ENCODE assay signal across 18 cellular contexts in the genomic region with DNA sequence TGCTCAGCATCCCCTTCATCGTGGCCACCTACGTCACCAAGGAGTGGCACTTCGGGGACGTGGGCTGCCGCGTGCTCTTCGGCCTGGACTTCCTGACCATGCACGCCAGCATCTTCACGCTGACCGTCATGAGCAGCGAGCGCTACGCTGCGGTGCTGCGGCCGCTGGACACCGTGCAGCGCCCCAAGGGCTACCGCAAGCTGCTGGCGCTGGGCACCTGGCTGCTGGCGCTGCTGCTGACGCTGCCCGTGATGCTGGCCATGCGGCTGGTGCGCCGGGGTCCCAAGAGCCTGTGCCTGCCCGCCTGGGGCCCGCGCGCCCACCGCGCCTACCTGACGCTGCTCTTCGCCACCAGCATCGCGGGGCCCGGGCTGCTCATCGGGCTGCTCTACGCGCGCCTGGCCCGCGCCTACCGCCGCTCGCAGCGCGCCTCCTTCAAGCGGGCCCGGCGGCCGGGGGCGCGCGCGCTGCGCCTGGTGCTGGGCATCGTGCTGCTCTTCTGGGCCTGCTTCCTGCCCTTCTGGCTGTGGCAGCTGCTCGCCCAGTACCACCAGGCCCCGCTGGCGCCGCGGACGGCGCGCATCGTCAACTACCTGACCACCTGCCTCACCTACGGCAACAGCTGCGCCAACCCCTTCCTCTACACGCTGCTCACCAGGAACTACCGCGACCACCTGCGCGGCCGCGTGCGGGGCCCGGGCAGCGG. TPM values are rescaled to one million over a fixed set of nuclear protein-coding genes. Genes with fewer than 3 reads are reported as not detected.
DNase-seq lines count a peak whose midpoint lies in the region; ATAC-seq and TF ChIP-seq lines count a peak whose summit lies in the region.
"Had no signal": no experiment of that assay in that cellular context is flagged by ENCODE, and none has a peak within 500 bp of the region (broad histone marks: within the 10 kb centered on the region; RNA-seq: fewer than 3 reads in every experiment).

No MANE protein-coding gene starts in this region.

- H2BK12ac ChIP-seq in neuronal stem cell (ENCODE audit: low read length) = peak overlapping the region; percentile 84

- H3F3A ChIP-seq in SK-N-SH (replicated peaks; ENCODE audit: insufficient read depth) = peaks cover 5% of the 10 kb centered on the region

- H3K4me3 ChIP-seq in SK-N-SH (ENCODE audit: low read depth in 2 of 2, low read length in 1 of 2) (peak overlapping the region; percentile 9 to 30; a peak in 1 of 4 replicates), neuronal stem cell (ENCODE audit: low read length in 2 of 2) (no peak overlapping the region)
- H3K4me3 ChIP-seq: A549 had no signal

- H3K9ac ChIP-seq in SK-N-SH = no peak overlapping the region
- H3K9ac ChIP-seq in neuronal stem cell (ENCODE audit: low read depth, low read length, poor library complexity) = no peak overlapping the region
- H3K9ac ChIP-seq: KMS-11 had no signal

- DNase-seq in activated CD8-positive, alpha-beta T cell treated with anti-CD3 and anti-CD28 coated beads, Interleukin-2, amount 10 ng/mL, durations not matched to agents 7 days and 5 days = no peak
- DNase-seq in activated CD8-positive, alpha-beta T cell treated with anti-CD3 and anti-CD28 coated beads for 36 hours = no peak
- DNase-seq in SK-N-SH = peak; percentile 83
- DNase-seq in neuronal stem cell (ENCODE audit: low spot score) = no peak
- DNase-seq in SHP77 (lab: John Stamatoyannopoulos, UW) = no peak
- no peak for DNase-seq in omental fat pad (ENCODE audit: low spot score)
- DNase-seq: COR-L47, GOT3, HFFc6, NCI-H1092, NCI-H187 treated with DMSO at 0.1 percent for 48 hours, NCI-H446, NCI-H82 had no signal

- peaks cover 8% of the 10 kb centered on the region for H3K79me1 ChIP-seq in neuronal stem cell (ENCODE audit: low read depth, low read length)

- no peak overlapping the region for H4K91ac ChIP-seq in neuronal stem cell (ENCODE audit: low read depth, low read length, poor library complexity)

- no peaks in the 10 kb centered on the region for H3K9me3 Mint-ChIP-seq in activated CD8-positive, alpha-beta T cell treated with anti-CD3 and anti-CD28 coated beads, Interleukin-2, amount 10 ng/mL, durations not matched to agents 7 days and 5 days (ENCODE audit: insufficient read depth)
- no peaks in the 10 kb centered on the region for H3K9me3 Mint-ChIP-seq in activated CD8-positive, alpha-beta T cell treated with anti-CD3 and anti-CD28 coated beads for 36 hours
- H3K9me3 Mint-ChIP-seq: HFFc6 had no signal

- ATAC-seq in activated CD8-positive, alpha-beta T cell treated with anti-CD3 and anti-CD28 coated beads, Interleukin-2, amount 10 ng/mL, durations not matched to agents 7 days and 5 days = peak; percentile 40
- no peak for ATAC-seq in activated CD8-positive, alpha-beta T cell treated with anti-CD3 and anti-CD28 coated beads for 36 hours
- ATAC-seq in omental fat pad (ENCODE audit: low FRiP score) = no peak

- no peak for TF ChIP-seq EP300 in SK-N-SH (IDR thresholded peaks at IDR 0.05; ENCODE audit: borderline replicate concordance in 1 of 2, low read depth in 1 of 2, low read length in 1 of 2)

- no peaks in the 10 kb centered on the region for H3K36me3 ChIP-seq in SK-N-SH (replicated peaks in 1 of 2; ENCODE audit: control insufficient read depth in 1 of 2, insufficient read depth in 2 of 2, low read length in 1 of 2)
- H3K36me3 ChIP-seq in neuronal stem cell (replicated peaks in 1 of 2; ENCODE audit: control insufficient read depth in 2 of 2, insufficient read depth in 2 of 2, low read length in 2 of 2) = no peaks in the 10 kb centered on the region

- H3K9me3 ChIP-seq in SK-N-SH (no peaks in the 10 kb centered on the region), neuronal stem cell (replicated peaks in 1 of 2; ENCODE audit: control insufficient read depth in 2 of 2, insufficient read depth in 1 of 2, low read depth in 1 of 2, low read length in 2 of 2) (peaks cover 0 to 5% of the 10 kb centered on the region in 2 donors)
- H3K9me3 ChIP-seq: A549 had no signal

- peaks cover 40% of the 10 kb centered on the region for H3K27me3 Mint-ChIP-seq in activated CD8-positive, alpha-beta T cell treated with anti-CD3 and anti-CD28 coated beads, Interleukin-2, amount 10 ng/mL, durations not matched to agents 7 days and 5 days (ENCODE audit: low read depth)
- H3K27me3 Mint-ChIP-seq in activated CD8-positive, alpha-beta T cell treated with anti-CD3 and anti-CD28 coated beads for 36 hours = peaks cover 35% of the 10 kb centered on the region

- H2AK5ac ChIP-seq in neuronal stem cell (ENCODE audit: low read depth, low read length) = peak overlapping the region; percentile 99

- H3K4me3 Mint-ChIP-seq in activated CD8-positive, alpha-beta T cell treated with anti-CD3 and anti-CD28 coated beads, Interleukin-2, amount 10 ng/mL, durations not matched to agents 7 days and 5 days = no peak overlapping the region
- H3K4me3 Mint-ChIP-seq in activated CD8-positive, alpha-beta T cell treated with anti-CD3 and anti-CD28 coated beads for 36 hours = no peak overlapping the region
- H3K4me3 Mint-ChIP-seq: HFFc6 had no signal

- intact Hi-C loops in activated CD8-positive, alpha-beta T cell treated with anti-CD3 and anti-CD28 coated beads for 36 hours (cut with micrococcal nuclease) = no loop called here

- no peaks in the 10 kb centered on the region for H3K9me2 ChIP-seq in SK-N-SH

- no peak overlapping the region for H2BK120ac ChIP-seq in neuronal stem cell (ENCODE audit: low read depth, low read length)

- H3K4me1 ChIP-seq in SK-N-SH (ENCODE audit: control insufficient read depth in 1 of 2, insufficient read depth in 2 of 2, low read depth in 1 of 2, low read length in 1 of 2) (peaks cover 3 to 29% of the 10 kb centered on the region in 2 experiments; a peak in 2 of 4 replicates), neuronal stem cell (ENCODE audit: control insufficient read depth in 2 of 2, insufficient read depth in 1 of 2, low read depth in 1 of 2, low read length in 2 of 2) (peaks cover 10 to 16% of the 10 kb centered on the region in 2 donors)

- no peak for TF ChIP-seq RAD21 in SK-N-SH (IDR thresholded peaks at IDR 0.05; ENCODE audit: low read length)

- H3K23ac ChIP-seq in neuronal stem cell (ENCODE audit: low read depth, low read length, poor library complexity) = peak overlapping the region; percentile 91

- H2BK15ac ChIP-seq in neuronal stem cell (ENCODE audit: low read length) = peak overlapping the region; percentile 98

- H3K14ac ChIP-seq in neuronal stem cell (ENCODE audit: low read length) = peak overlapping the region; percentile 71

- POLR2A ChIA-PET in activated CD8-positive, alpha-beta T cell treated with anti-CD3 and anti-CD28 coated beads, Interleukin-2, amount 10 ng/mL, durations not matched to agents 7 days and 5 days (lab: Charles Lee) = no interaction called here
- POLR2A ChIA-PET in activated CD8-positive, alpha-beta T cell treated with anti-CD3 and anti-CD28 coated beads for 36 hours (lab: Charles Lee) = no interaction called here
- POLR2A ChIA-PET in SK-N-SH (lab: Yijun Ruan, JAX) = no interaction called here

- peaks cover 7% of the 10 kb centered on the region for H3K4me1 Mint-ChIP-seq in activated CD8-positive, alpha-beta T cell treated with anti-CD3 and anti-CD28 coated beads, Interleukin-2, amount 10 ng/mL, durations not matched to agents 7 days and 5 days (ENCODE audit: low read depth)
- peaks cover 18% of the 10 kb centered on the region for H3K4me1 Mint-ChIP-seq in activated CD8-positive, alpha-beta T cell treated with anti-CD3 and anti-CD28 coated beads for 36 hours (ENCODE audit: low read depth)

- H3K4ac ChIP-seq in neuronal stem cell (ENCODE audit: low read length) = no peak overlapping the region

- H3K79me2 ChIP-seq in SK-N-SH (ENCODE audit: insufficient read depth) = no peaks in the 10 kb centered on the region

- H3K27ac ChIP-seq in SK-N-SH (ENCODE audit: low read depth in 2 of 2, low read length in 1 of 2) = no peak overlapping the region
- H3K27ac ChIP-seq in neuronal stem cell (replicated peaks; ENCODE audit: low read length) = no peak overlapping the region
- H3K27ac ChIP-seq: A549, C4-2B, KMS-11 had no signal

- TF ChIP-seq CTCF in activated CD8-positive, alpha-beta T cell treated with anti-CD3 and anti-CD28 coated beads for 36 hours (IDR thresholded peaks at IDR 0.05) = no peak
- TF ChIP-seq CTCF in SK-N-SH (IDR thresholded peaks at IDR 0.05) (no peak), omental fat pad (IDR thresholded peaks at IDR 0.05) (no peak)

- H3K27me3 ChIP-seq in SK-N-SH (ENCODE audit: insufficient read depth) (peaks cover 89% of the 10 kb centered on the region), neuronal stem cell (ENCODE audit: control insufficient read depth in 3 of 3, insufficient read depth in 3 of 3, low read depth in 1 of 3, low read length in 3 of 3) (peaks cover 6 to 39% (median 32%) of the 10 kb centered on the region in 3 experiments)

- peak overlapping the region; percentile 72; the same call in 1 of the 2 replicates for H3K4me2 ChIP-seq in SK-N-SH
- no peak overlapping the region for H3K4me2 ChIP-seq in neuronal stem cell (ENCODE audit: insufficient read depth, low read length, poor library complexity, severe bottlenecking)
- H3K4me2 ChIP-seq: A549, KMS-11 had no signal

- H3K18ac ChIP-seq in neuronal stem cell (ENCODE audit: low read length) = peak overlapping the region; percentile 57

- no peaks in the 10 kb centered on the region for H3K36me3 Mint-ChIP-seq in activated CD8-positive, alpha-beta T cell treated with anti-CD3 and anti-CD28 coated beads, Interleukin-2, amount 10 ng/mL, durations not matched to agents 7 days and 5 days (ENCODE audit: low read depth)
- no peaks in the 10 kb centered on the region for H3K36me3 Mint-ChIP-seq in activated CD8-positive, alpha-beta T cell treated with anti-CD3 and anti-CD28 coated beads for 36 hours (ENCODE audit: low read depth)

- CTCF ChIA-PET in activated CD8-positive, alpha-beta T cell treated with anti-CD3 and anti-CD28 coated beads, Interleukin-2, amount 10 ng/mL, durations not matched to agents 7 days and 5 days (lab: Charles Lee) = no interaction called here
- CTCF ChIA-PET in activated CD8-positive, alpha-beta T cell treated with anti-CD3 and anti-CD28 coated beads for 36 hours (lab: Charles Lee) = no interaction called here
- CTCF ChIA-PET in SK-N-SH (lab: Yijun Ruan, JAX) = interaction anchor here (0.7 to 3.1 kb wide), 8 partner anchors 9 to 75 kb away, joined by 3 to 20 read pairs (median 5); a partner anchor contains a TSS

- no peak overlapping the region for H4K8ac ChIP-seq in neuronal stem cell (ENCODE audit: low read depth, low read length)

- H2AFZ ChIP-seq in SK-N-SH (ENCODE audit: low read depth) (no peak overlapping the region), neuronal stem cell (ENCODE audit: low read length) (no peak overlapping the region)

- H2BK5ac ChIP-seq in neuronal stem cell (ENCODE audit: low read length) = no peak overlapping the region

- H3K27ac Mint-ChIP-seq in activated CD8-positive, alpha-beta T cell treated with anti-CD3 and anti-CD28 coated beads, Interleukin-2, amount 10 ng/mL, durations not matched to agents 7 days and 5 days = no peak overlapping the region
- H3K27ac Mint-ChIP-seq in activated CD8-positive, alpha-beta T cell treated with anti-CD3 and anti-CD28 coated beads for 36 hours = no peak overlapping the region
- H3K27ac Mint-ChIP-seq: HFFc6 had no signal

- WGBS in SK-N-SH (ENCODE audit: low lambda C conversion rate) = 40% methylated on average over 49 of the region's 79 CpGs
- no CpG with 5 or more reads among the region's 79 CpGs for WGBS in neuronal stem cell (ENCODE audit: extremely low coverage in 2 of 2, insufficient read length in 2 of 2, insufficient replicate concordance in 1 of 2), 2 donors

- no peaks in the 10 kb centered on the region for H4K20me1 ChIP-seq in SK-N-SH (ENCODE audit: insufficient read depth)

RNA-seq across cellular contexts. Expression of a gene that starts 3.2 kb away (rescaled TPM):
- total RNA-seq in activated CD8-positive, alpha-beta T cell treated with anti-CD3 and anti-CD28 coated beads, Interleukin-2, amount 10 ng/mL, durations not matched to agents 7 days and 5 days = not detected
- total RNA-seq in activated CD8-positive, alpha-beta T cell treated with anti-CD3 and anti-CD28 coated beads for 36 hours = not detected
- not detected in 2 replicates for polyA plus RNA-seq in SK-N-SH (2012; rRNA removed)
- polyA plus RNA-seq in SK-N-SH (2012; cell fraction: cytosol; rRNA removed) = not detected in 2 replicates
- polyA plus RNA-seq in SK-N-SH (2012; cell fraction: nucleus; rRNA removed) = not detected in 2 replicates
- 0.11 TPM for polyA plus RNA-seq in neuronal stem cell (2013, experiment 1 of 2)
- polyA plus RNA-seq in neuronal stem cell (2013, experiment 2 of 2) = 0.12 TPM
- not detected for total RNA-seq in omental fat pad
- total RNA-seq: Daoy, HFFc6, MCF 10A had no signal
- polyA plus RNA-seq: A549 had no signal

RNA-seq across cellular contexts. Expression of a gene that starts 15.7 kb away (rescaled TPM):
- not detected for total RNA-seq in activated CD8-positive, alpha-beta T cell treated with anti-CD3 and anti-CD28 coated beads, Interleukin-2, amount 10 ng/mL, durations not matched to agents 7 days and 5 days
- total RNA-seq in activated CD8-positive, alpha-beta T cell treated with anti-CD3 and anti-CD28 coated beads for 36 hours = not detected
- 0.10 and 0.11 TPM in 2 replicates for polyA plus RNA-seq in SK-N-SH (2012; rRNA removed)
- polyA plus RNA-seq in SK-N-SH (2012; cell fraction: cytosol; rRNA removed) = 0.08 and 0.12 TPM in 2 replicates
- polyA plus RNA-seq in SK-N-SH (2012; cell fraction: nucleus; rRNA removed) = 0.08 and 0.11 TPM in 2 replicates
- polyA plus RNA-seq in neuronal stem cell (2013, experiment 1 of 2) = 0.28 TPM
- 0.19 TPM for polyA plus RNA-seq in neuronal stem cell (2013, experiment 2 of 2)
- total RNA-seq in omental fat pad = not detected
- total RNA-seq: Daoy, MCF 10A had no signal

RNA-seq across cellular contexts. Expression of a gene that starts 41.2 kb away (rescaled TPM):
- under 1 TPM; 0.92 to 0.94 TPM for total RNA-seq in activated CD8-positive, alpha-beta T cell treated with anti-CD3 and anti-CD28 coated beads, Interleukin-2, amount 10 ng/mL, durations not matched to agents 7 days and 5 days
- total RNA-seq in activated CD8-positive, alpha-beta T cell treated with anti-CD3 and anti-CD28 coated beads for 36 hours = under 1 TPM; 0.45 to 0.50 TPM
- polyA plus RNA-seq in SK-N-SH (2012; rRNA removed) = 2.1 and 3.8 TPM in 2 replicates
- polyA plus RNA-seq in SK-N-SH (2012; cell fraction: cytosol; rRNA removed) = 0.82 and 1.6 TPM in 2 replicates
- polyA plus RNA-seq in SK-N-SH (2012; cell fraction: nucleus; rRNA removed) = 1.3 and 1.4 TPM in 2 replicates
- 0.39 TPM for polyA plus RNA-seq in neuronal stem cell (2013, experiment 1 of 2)
- 0.65 TPM for polyA plus RNA-seq in neuronal stem cell (2013, experiment 2 of 2)
- total RNA-seq in omental fat pad = 10 to 100 TPM; 19.8 to 35.5 (median 30.7) TPM

RNA-seq across cellular contexts. Expression of a gene that starts 43.4 kb away (rescaled TPM):
- 10 to 100 TPM; 47.6 to 53.6 TPM for total RNA-seq in activated CD8-positive, alpha-beta T cell treated with anti-CD3 and anti-CD28 coated beads, Interleukin-2, amount 10 ng/mL, durations not matched to agents 7 days and 5 days
- total RNA-seq in activated CD8-positive, alpha-beta T cell treated with anti-CD3 and anti-CD28 coated beads for 36 hours = 10 to 100 TPM; 21.8 to 21.9 TPM
- polyA plus RNA-seq in SK-N-SH (2012; rRNA removed) = 38.8 and 43.1 TPM in 2 replicates
- polyA plus RNA-seq in SK-N-SH (2012; cell fraction: cytosol; rRNA removed) = 10.8 and 18.1 TPM in 2 replicates
- 328 and 454 TPM in 2 replicates for polyA plus RNA-seq in SK-N-SH (2012; cell fraction: nucleus; rRNA removed)
- polyA plus RNA-seq in neuronal stem cell (2013, experiment 1 of 2) = 19.9 TPM
- 19.4 TPM for polyA plus RNA-seq in neuronal stem cell (2013, experiment 2 of 2)
- total RNA-seq in omental fat pad = 10 to 100 TPM; 29.1 to 66.4 (median 47.3) TPM

RNA-seq across cellular contexts. Expression of a gene that starts 43.6 kb away (rescaled TPM):
- total RNA-seq in activated CD8-positive, alpha-beta T cell treated with anti-CD3 and anti-CD28 coated beads, Interleukin-2, amount 10 ng/mL, durations not matched to agents 7 days and 5 days = 10 to 100 TPM; 25.2 to 28.0 TPM
- total RNA-seq in activated CD8-positive, alpha-beta T cell treated with anti-CD3 and anti-CD28 coated beads for 36 hours = 10 to 100 TPM; 22.0 to 25.0 TPM
- 57.1 and 68.2 TPM in 2 replicates for polyA plus RNA-seq in SK-N-SH (2012; rRNA removed)
- polyA plus RNA-seq in SK-N-SH (2012; cell fraction: cytosol; rRNA removed) = 38.7 and 54.7 TPM in 2 replicates
- polyA plus RNA-seq in SK-N-SH (2012; cell fraction: nucleus; rRNA removed) = 67.2 and 94.3 TPM in 2 replicates
- polyA plus RNA-seq in neuronal stem cell (2013, experiment 1 of 2) = 14.8 TPM
- 15.3 TPM for polyA plus RNA-seq in neuronal stem cell (2013, experiment 2 of 2)
- total RNA-seq in omental fat pad = 10 to 100 TPM; 22.9 to 31.6 (median 28.6) TPM

Comparison
In these comparisons a context has a peak if more than half of its experiments do, and no peak if none do; other contexts are left out.
1. H3K4me3 ChIP-seq: peak in SK-N-SH (2 of 2); none in neuronal stem cell (0 of 2).
2. RNA of a gene that starts 41.2 kb away (total RNA-seq): 19.8 to 35.5 TPM in omental fat pad; 0.92 to 0.94 TPM in activated CD8-positive, alpha-beta T cell treated with anti-CD3 and anti-CD28 coated beads, Interleukin-2, amount 10 ng/mL, durations not matched to agents 7 days and 5 days and 0.45 to 0.50 TPM in activated CD8-positive, alpha-beta T cell treated with anti-CD3 and anti-CD28 coated beads for 36 hours; every median in the first group is over 10 times any median in the second.